35 cellular contexts compared by ENCODE assay signal in genomic region chr1:232301246-232301645, GRCh38.
"Had no signal": no experiment of that assay in that cellular context is flagged by ENCODE, and none has a peak within 500 bp of the region (broad histone marks: within the 10 kb centered on the region; RNA-seq: fewer than 3 reads in every experiment).

No MANE protein-coding gene starts in this region.

- DNase-seq: activated CD4-positive, alpha-beta memory T cell treated with anti-CD3 and anti-CD28 coated beads, Interleukin-2, amount 10 ng/mL, durations not matched to agents 7 days and 5 days; activated CD4-positive, alpha-beta T cell treated with anti-CD3 and anti-CD28 coated beads for 1 hour; activated CD4-positive, alpha-beta T cell treated with anti-CD3 and anti-CD28 coated beads for 48 hours; activated CD4-positive, CD25-positive, alpha-beta regulatory T cell; activated CD8-positive, alpha-beta memory T cell treated with anti-CD3 and anti-CD28 coated beads for 24 hours; activated CD8-positive, alpha-beta memory T cell treated with anti-CD3 and anti-CD28 coated beads, Interleukin-2, amount 10 ng/mL, durations not matched to agents 7 days and 5 days; activated CD8-positive, alpha-beta memory T cell treated with anti-CD3 and anti-CD28 coated beads, Interleukin-2, amount 50 U/mL, for 48 hours; activated effector memory CD4-positive, alpha-beta T cell treated with Interleukin-2 at 50 U/mL for 16 hours; activated naive CD4-positive, alpha-beta T cell treated with anti-CD3 and anti-CD28 coated beads, Interleukin-2, amount 10 ng/mL, durations not matched to agents 7 days and 5 days; activated naive CD8-positive, alpha-beta T cell treated with anti-CD3 and anti-CD28 coated beads, Interleukin-2, amount 50 U/mL, for 24 hours; activated T-cell treated with anti-CD3 and anti-CD28 coated beads, Interleukin-2, amount 50 U/mL, for 48 hours; anterior cingulate cortex; central memory CD4-positive, alpha-beta T cell; Kasumi-1; KG1; MG63; NCI-H1048; NCI-H1105 treated with DMSO at 0.1 percent for 48 hours; NCI-H1436; NCI-H1694; NCI-H1930; NCI-H2081 treated with DMSO at 0.1 percent for 48 hours; NCI-H226; NCI-H446 treated with DMSO at 0.1 percent for 48 hours; NCI-H524; NK-92 treated with Interleukin-12 subunit alpha and Interleukin-12 subunit beta, amount 100 ng/mL, for 24 hours; PC-3; SIG-M5; T-cell; T-helper 17 cell had no signal

- H3K27ac ChIP-seq: Peyer's patch, RWPE1, VCaP had no signal

- H3K36me3 ChIP-seq: MG63, Peyer's patch had no signal

- H3K4me3 ChIP-seq: MG63, Peyer's patch had no signal

- H3K27me3 ChIP-seq: MG63, Peyer's patch had no signal

- ATAC-seq: activated CD8-positive, alpha-beta memory T cell treated with anti-CD3 and anti-CD28 coated beads, Interleukin-2, amount 10 ng/mL, durations not matched to agents 7 days and 5 days; activated naive CD8-positive, alpha-beta T cell treated with anti-CD3 and anti-CD28 coated beads, Interleukin-2, amount 50 U/mL, for 24 hours; PC-3; Right ventricle myocardium inferior; SK-N-SH treated with all-trans-retinoic acid at 6 μM for 48 hours; T-cell; T-helper 17 cell had no signal

- H3K9me3 ChIP-seq: MG63, Peyer's patch had no signal
